In genomic region chr17:76370261-76370993, GRCh38 we compare ENCODE assay signal across 1 cellular context.
TF ChIP-seq lines count a peak whose summit lies in the region.

No MANE protein-coding gene starts in this region.

TF ChIP-seq in SK-N-SH, 30 proteins besides CTCF, POLR2A, EP300 and RAD21 (continued from another document):
- TF ChIP-seq ZBTB33 (IDR thresholded peaks at IDR 0.05; ENCODE audit: borderline replicate concordance, low read depth) (no peak), CHD2 (IDR thresholded peaks at IDR 0.05; ENCODE audit: low read length, partially characterized antibody) (no peak), YY1 (IDR thresholded peaks at IDR 0.05; ENCODE audit: low read depth) (no peak), FOSL2 (IDR thresholded peaks at IDR 0.05; ENCODE audit: borderline replicate concordance, low read depth) (peak; percentile 88), NRF1 (IDR thresholded peaks at IDR 0.05; ENCODE audit: low read depth, low read length) (no peak), PBX3 (IDR thresholded peaks at IDR 0.05) (peak; percentile 74), GABPA (IDR thresholded peaks at IDR 0.05; ENCODE audit: low read depth) (no peak), MXI1 (IDR thresholded peaks at IDR 0.05; ENCODE audit: low read depth, low read length) (0 out of 2 replicates have a peak, but pooled peaks have one; percentile 25), SMC3 (IDR thresholded peaks at IDR 0.05; ENCODE audit: low read depth, low read length) (0 out of 2 replicates have a peak, but pooled peaks have one; percentile 1), JUND (IDR thresholded peaks at IDR 0.05) (peak; percentile 79)
